In the genomic region with DNA sequence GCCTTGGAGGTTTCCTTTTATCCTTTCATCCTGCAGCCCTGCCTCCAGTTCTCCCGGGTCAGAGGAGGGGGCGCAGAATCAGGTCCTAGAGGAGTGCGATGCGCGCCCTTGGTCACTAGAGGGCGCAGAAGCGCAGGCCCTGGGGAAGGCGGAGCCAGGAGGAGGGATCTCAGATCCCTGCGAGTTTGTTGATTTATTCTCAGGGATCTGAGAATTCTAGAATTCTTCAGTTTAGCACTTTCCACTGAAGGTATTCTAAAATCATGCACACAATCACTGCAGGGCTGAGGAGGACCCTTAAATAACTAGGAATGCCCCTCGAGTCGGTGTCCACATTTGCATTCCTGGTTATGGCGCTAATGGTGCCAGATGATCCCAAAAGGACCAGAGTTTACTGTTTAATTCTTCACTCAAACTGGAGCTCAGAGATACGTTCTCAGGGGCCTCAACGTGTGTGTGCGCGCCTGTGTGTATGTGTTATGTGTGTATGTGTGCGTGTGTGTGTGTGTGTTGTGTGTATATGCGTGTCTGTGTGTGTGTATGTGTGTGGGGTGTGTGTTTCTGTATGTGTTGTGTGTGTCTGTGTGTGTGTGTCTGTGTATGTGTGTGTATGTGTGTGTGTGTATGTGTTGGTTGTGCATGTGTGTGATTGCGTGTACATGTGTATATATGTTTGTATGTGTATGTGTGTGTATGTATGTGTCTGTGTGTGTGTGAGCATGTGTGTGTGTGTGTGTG, we compare ENCODE assay signal across 8 cellular contexts. TPM values are rescaled to one million over a fixed set of nuclear protein-coding genes. Genes with fewer than 3 reads are reported as not detected.
DNase-seq lines count a peak whose midpoint lies in the region; ATAC-seq and TF ChIP-seq lines count a peak whose summit lies in the region.

No MANE protein-coding gene starts in this region.

- peak; percentile 98 for TF ChIP-seq CTCF in A673 (conservative IDR thresholded peaks at IDR 0.05; ENCODE audit: low read depth, low read length)

- intact Hi-C loops in A673 (cut with micrococcal nuclease; ENCODE audit: unreplicated experiment): no loop called here

- H3K4me1 ChIP-seq in A673 (ENCODE audit: insufficient read depth, low read length, poor library complexity, severe bottlenecking): no peaks in the 10 kb centered on the region

- H3K36me3 ChIP-seq in A673 (ENCODE audit: insufficient read depth, low read length, poor library complexity, severe bottlenecking): no peaks in the 10 kb centered on the region

- H3K27me3 Mint-ChIP-seq in activated CD4-positive, alpha-beta T cell treated with anti-CD3 and anti-CD28 coated beads, Interleukin-2, amount 10 ng/mL, durations not matched to agents 7 days and 5 days: peaks cover 3% of the 10 kb centered on the region

- no peaks in the 10 kb centered on the region for H3K36me3 Mint-ChIP-seq in activated CD4-positive, alpha-beta T cell treated with anti-CD3 and anti-CD28 coated beads, Interleukin-2, amount 10 ng/mL, durations not matched to agents 7 days and 5 days (ENCODE audit: low read depth)

- CTCF ChIA-PET in A673 (lab: Charles Lee): no interaction called here
- CTCF ChIA-PET in activated CD4-positive, alpha-beta T cell treated with anti-CD3 and anti-CD28 coated beads, Interleukin-2, amount 10 ng/mL, durations not matched to agents 7 days and 5 days (lab: Charles Lee): no interaction called here

- no peak overlapping the region for H3K4me3 Mint-ChIP-seq in activated CD4-positive, alpha-beta T cell treated with anti-CD3 and anti-CD28 coated beads, Interleukin-2, amount 10 ng/mL, durations not matched to agents 7 days and 5 days

- H3K27me3 ChIP-seq in A673 (replicated peaks; ENCODE audit: insufficient read depth, low read depth, low read length, poor library complexity): peaks cover 4% of the 10 kb centered on the region

- no TSS peak for BruUV-seq in A673 (replicated peaks; lab: Mats Ljungman, UMichigan)

- H3K27ac Mint-ChIP-seq in activated CD4-positive, alpha-beta T cell treated with anti-CD3 and anti-CD28 coated beads, Interleukin-2, amount 10 ng/mL, durations not matched to agents 7 days and 5 days: no peak overlapping the region

- H3K27ac ChIP-seq in A673 (ENCODE audit: low read depth, low read length, poor library complexity, severe bottlenecking): no peak overlapping the region

- no peaks in the 10 kb centered on the region for H3K9me3 Mint-ChIP-seq in activated CD4-positive, alpha-beta T cell treated with anti-CD3 and anti-CD28 coated beads, Interleukin-2, amount 10 ng/mL, durations not matched to agents 7 days and 5 days

- DNase-seq in A673 (ENCODE audit: low spot score) (peak; percentile 72), NCI-H1694 treated with DMSO at 0.1 percent for 48 hours (lab: John Stamatoyannopoulos, UW) (peak; percentile 75), dedifferentiated amniotic fluid mesenchymal stem cell (ENCODE audit: extremely low spot score) (peak; percentile 34), medulla oblongata (ENCODE audit: extremely low spot score) (peak; percentile 69)
- peak; percentile 62 for DNase-seq in activated CD4-positive, alpha-beta T cell treated with anti-CD3 and anti-CD28 coated beads, Interleukin-2, amount 10 ng/mL, durations not matched to agents 7 days and 5 days
- DNase-seq in stimulated activated CD8-positive, alpha-beta memory T cell treated with anti-CD3 and anti-CD28 coated beads, Interleukin-15, amount 100 ng/mL, for 4 hours (ENCODE audit: low read depth in 2 of 2): peak; percentile 29 to 30

- ATAC-seq in GM18502 (IDR thresholded peaks at IDR 0.05; ENCODE audit: poor library complexity, unreplicated experiment) (peak; percentile 95), HG02885 (IDR thresholded peaks at IDR 0.05; ENCODE audit: poor library complexity, unreplicated experiment) (peak; percentile 98)

- H3K4me3 ChIP-seq in A673 (ENCODE audit: low read depth, low read length, poor library complexity, severe bottlenecking): no peak overlapping the region

- no peaks in the 10 kb centered on the region for H3K9me3 ChIP-seq in A673 (ENCODE audit: low read depth, low read length, poor library complexity, severe bottlenecking)

- POLR2A ChIA-PET in A673 (lab: Charles Lee; ENCODE audit: low non-redundant PET): no interaction called here
- POLR2A ChIA-PET in activated CD4-positive, alpha-beta T cell treated with anti-CD3 and anti-CD28 coated beads, Interleukin-2, amount 10 ng/mL, durations not matched to agents 7 days and 5 days (lab: Charles Lee): no interaction called here

- H3K4me1 Mint-ChIP-seq in activated CD4-positive, alpha-beta T cell treated with anti-CD3 and anti-CD28 coated beads, Interleukin-2, amount 10 ng/mL, durations not matched to agents 7 days and 5 days: peaks cover 7% of the 10 kb centered on the region

RNA-seq across cellular contexts. Expression of gene ELAC2, which starts 6.9 kb away (rescaled TPM):
- 62.0 and 64.4 TPM in 2 replicates for total RNA-seq in A673 (2021)
- total RNA-seq in activated CD4-positive, alpha-beta T cell treated with anti-CD3 and anti-CD28 coated beads, Interleukin-2, amount 10 ng/mL, durations not matched to agents 7 days and 5 days: 10 to 100 TPM; 60.8 to 74.8 TPM
